ENCODE assay signal across 17 cellular contexts in the genomic region with DNA sequence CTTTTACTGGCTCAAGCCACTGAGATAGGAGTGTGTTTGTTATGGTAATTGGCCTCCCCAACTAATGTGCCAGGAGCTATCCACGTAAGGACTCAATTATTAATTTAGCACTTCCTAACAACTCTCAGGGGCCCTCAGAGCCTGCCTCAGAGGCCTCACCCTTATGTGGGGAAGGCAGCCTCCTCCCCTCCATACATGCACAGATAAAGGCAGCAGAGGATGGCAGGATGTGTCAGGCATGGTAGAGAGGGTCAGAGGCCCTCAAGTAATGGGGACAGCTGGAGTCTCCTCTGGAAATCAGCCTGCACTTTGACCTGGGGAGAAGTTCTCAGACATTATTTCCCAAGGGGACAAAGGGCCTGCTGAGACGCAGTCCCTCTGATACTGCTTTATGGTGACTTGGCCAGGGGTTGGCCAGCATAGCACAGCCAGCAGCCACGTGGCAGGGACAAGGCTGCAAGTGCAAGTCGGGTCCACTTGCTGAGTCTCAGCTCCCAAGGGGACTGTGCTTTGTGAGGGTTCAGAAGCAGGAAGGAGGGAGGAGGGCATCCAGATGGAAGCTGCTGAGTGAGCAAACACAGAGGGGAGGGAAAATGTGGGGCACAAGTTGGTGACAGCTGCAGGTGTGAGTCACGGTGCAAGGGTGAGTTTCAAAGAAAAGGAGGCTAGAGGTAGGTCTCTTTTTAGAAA. TPM values are rescaled to one million over a fixed set of nuclear protein-coding genes. Genes with fewer than 3 reads are reported as not detected.
DNase-seq lines count a peak whose midpoint lies in the region; ATAC-seq, FAIRE-seq and TF ChIP-seq lines count a peak whose summit lies in the region.
"Had no signal": no experiment of that assay in that cellular context is flagged by ENCODE, and none has a peak within 500 bp of the region (broad histone marks: within the 10 kb centered on the region; RNA-seq: fewer than 3 reads in every experiment).

No MANE protein-coding gene starts in this region.

- H2AFZ ChIP-seq in K562 (ENCODE audit: low read depth, low read length), result no peak overlapping the region

- no peak overlapping the region for H3K9ac ChIP-seq in K562 (ENCODE audit: insufficient read depth in 1 of 2, low read depth in 2 of 2, low read length in 2 of 2)

- ATAC-seq in K562 (no peak; the same call in 2 of the 3 replicates), psoas muscle (peak; percentile 45 to 80 (median 68)), foreskin keratinocyte (no peak), SK-N-SH treated with all-trans-retinoic acid at 6 μM for 48 hours (no peak)
- ATAC-seq: T-helper 17 cell had no signal

- no peak for TF ChIP-seq EP300 in K562 (IDR thresholded peaks at IDR 0.05; ENCODE audit: low read length)

- TF ChIP-seq CTCF in K562 (IDR thresholded peaks at IDR 0.05 in 2 of 3, conservative IDR thresholded peaks at IDR 0.05 in 1 of 3; ENCODE audit: insufficient read depth in 2 of 3, low read depth in 1 of 3, low read length in 3 of 3) (no peak), psoas muscle (IDR thresholded peaks at IDR 0.05) (no peak), GM10248 (IDR thresholded peaks at IDR 0.05; ENCODE audit: control extremely low read depth, extremely low read depth, low read depth, missing control alignments) (no peak), foreskin keratinocyte (conservative IDR thresholded peaks at IDR 0.05) (no peak)

- H4K20me1 ChIP-seq in K562 (replicated peaks; ENCODE audit: control insufficient read depth, insufficient read depth, low read length), result no peaks in the 10 kb centered on the region; the same call in 1 of the 2 replicates

- H3K9me1 ChIP-seq in K562 (ENCODE audit: control insufficient read depth, insufficient read depth, low read length), result no peaks in the 10 kb centered on the region

- TF ChIP-seq POLR2A in K562 (conservative IDR thresholded peaks at IDR 0.05), result no peak

- FAIRE-seq in K562 (lab: Jason Lieb, UNC), result no peak

- in situ Hi-C loops in K562 (cut with MboI), result no loop called here

- no peak overlapping the region for H3K4me3 ChIP-seq in K562
- H3K4me3 ChIP-seq in psoas muscle, result no peak overlapping the region

- no peak for TF ChIP-seq RAD21 in K562 (CRISPR knock-in tag; conservative IDR thresholded peaks at IDR 0.05 in 1 of 2, IDR thresholded peaks at IDR 0.05 in 1 of 2)

- no peaks in the 10 kb centered on the region for H3K79me2 ChIP-seq in K562 (ENCODE audit: control insufficient read depth, insufficient read depth, low read length)

- peak; percentile 23 for DNase-seq in NCI-H1436 (lab: John Stamatoyannopoulos, UW)
- DNase-seq in NCI-H1436 treated with DMSO at 0.1 percent for 48 hours (lab: John Stamatoyannopoulos, UW), result no peak
- DNase-seq in HT1080 (ENCODE audit: low read depth), result peak; percentile 15
- DNase-seq in K562 (ENCODE audit: extremely low read depth in 1 of 4, low spot score in 3 of 4), result no peak
- no peak for DNase-seq in psoas muscle
- no peak for DNase-seq in GM10248 (ENCODE audit: extremely low spot score)
- DNase-seq in foreskin keratinocyte, result no peak
- DNase-seq: 8988T; activated CD4-positive, alpha-beta T cell treated with anti-CD3 and anti-CD28 coated beads, Interleukin-2, amount 50 U/mL, for 48 hours; activated naive CD4-positive, alpha-beta T cell treated with anti-CD3 and anti-CD28 coated beads, Interleukin-2, amount 10 ng/mL, durations not matched to agents 7 days and 5 days; NCI-H2081; T-helper 17 cell; trophoblast cell had no signal

- intact Hi-C loops in K562 (cut with micrococcal nuclease) (no loop called here), psoas muscle (cut with DNase I) (no loop called here)

- H3K27me3 ChIP-seq in K562 (ENCODE audit: control insufficient read depth in 2 of 2, insufficient read depth in 2 of 2, low read length in 2 of 2) (peaks cover 22 to 56% of the 10 kb centered on the region in 2 experiments; a peak in 4 of 5 replicates), psoas muscle (ENCODE audit: insufficient read depth in 3 of 3, low read length in 2 of 3) (no peaks in the 10 kb centered on the region), foreskin keratinocyte (peaks cover 16% of the 10 kb centered on the region)
- H3K27me3 ChIP-seq: neutrophil had no signal

- H3K27ac ChIP-seq in K562 (ENCODE audit: extremely low read depth, low read depth, low read length), result no peak overlapping the region
- no peak overlapping the region for H3K27ac ChIP-seq in psoas muscle
- no peak overlapping the region for H3K27ac ChIP-seq in foreskin keratinocyte
- H3K27ac ChIP-seq: neutrophil had no signal

- H3K4me2 ChIP-seq in K562 (ENCODE audit: insufficient read depth, low read length), result no peak overlapping the region

- H3K9me3 ChIP-seq in K562 (replicated peaks; ENCODE audit: control insufficient read depth, insufficient read depth, low read depth, low read length), result no peaks in the 10 kb centered on the region
- H3K9me3 ChIP-seq in psoas muscle, result no peaks in the 10 kb centered on the region
- H3K9me3 ChIP-seq: neutrophil had no signal

- no TSS peak for BruUV-seq in K562 (replicated peaks; lab: Mats Ljungman, UMichigan)

- H3K36me3 ChIP-seq in K562 (ENCODE audit: control insufficient read depth, insufficient read depth, low read length), result no peaks in the 10 kb centered on the region
- H3K36me3 ChIP-seq in psoas muscle (ENCODE audit: insufficient read depth in 1 of 2, low read depth in 1 of 2), result no peaks in the 10 kb centered on the region
- H3K36me3 ChIP-seq: neutrophil had no signal

- H3K4me1 ChIP-seq in K562 (replicated peaks in 1 of 2; ENCODE audit: control insufficient read depth in 2 of 2, insufficient read depth in 2 of 2, low read length in 2 of 2) (no peaks in the 10 kb centered on the region; a peak in 1 of 5 replicates), psoas muscle (peaks cover 4% of the 10 kb centered on the region), foreskin keratinocyte (no peaks in the 10 kb centered on the region)

- POLR2A ChIA-PET in K562 (lab: Yijun Ruan, JAX) (interaction anchor here (0.5 to 1.5 kb wide), 4 partner anchors 9 to 157 kb away, joined by 3 to 5 read pairs (median 3); no protein-coding TSS in a partner anchor), GM10248 (lab: Yijun Ruan, JAX) (no interaction called here)

- CTCF ChIA-PET in K562 (lab: Yijun Ruan, JAX; ENCODE audit: low intra/inter-chr PET ratio), result no interaction called here
- CTCF ChIA-PET in GM10248 (lab: Yijun Ruan, JAX), result interaction anchor here (1.5 to 1.7 kb wide), 3 partner anchors 10 to 418 kb away, joined by 4 to 6 read pairs (median 4); no protein-coding TSS in a partner anchor

- 11% methylated on average over 5 of the region's 5 CpGs for WGBS in K562 (ENCODE audit: insufficient coverage, low coverage, missing lambda C conversion rate)
- WGBS in psoas muscle, 3 donors, result 20 to 32% (median 31%) methylated on average over 5 of the region's 5 CpGs

RNA-seq across cellular contexts. Expression of a gene that starts 17.0 kb away (rescaled TPM):
- total RNA-seq in HT1080 (2014; rRNA removed; shearing (Covaris generic)), result not detected in 2 replicates
- not detected in 2 replicates for polyA plus RNA-seq in HT1080 (2015; cell fraction: cytosol; rRNA removed)
- 0.08 TPM in 1 of 2 replicates, not detected in the other for polyA plus RNA-seq in HT1080 (2015; cell fraction: nucleus; rRNA removed)
- total RNA-seq in K562 (2011; cell fraction: chromatin; rRNA removed; ENCODE audit: low replicate concordance), result not detected in 2 replicates
- total RNA-seq in K562 (2011; cell fraction: nucleolus; rRNA removed), result not detected in 2 replicates
- not detected in 2 replicates for total RNA-seq in K562 (2011; cell fraction: nucleoplasm; rRNA removed)
- 0.09 TPM in 1 of 2 replicates, not detected in the other for total RNA-seq in K562 (2014; rRNA removed)
- total RNA-seq in K562 (2014; rRNA removed; fragmentation: Illumina TruSeq; extraction: Trizol), result not detected in 2 replicates
- total RNA-seq in K562 (2015; rRNA removed; fragmentation: Illumina TruSeq; extraction: Trizol), result not detected in 2 replicates
- total RNA-seq in K562 (2021), result 0.09 TPM in 1 of 2 replicates, not detected in the other
- polyA plus RNA-seq in K562 (2011; rRNA removed), result not detected in 2 replicates
- not detected in 2 replicates for polyA plus RNA-seq in K562 (2011; cell fraction: cytosol; rRNA removed)
- polyA plus RNA-seq in K562 (2011; cell fraction: nucleus; rRNA removed), result not detected in 2 replicates
- not detected in 2 replicates for polyA plus RNA-seq in K562 (2012)
- polyA plus RNA-seq in K562 (2014; fragmentation: Illumina TruSeq; extraction: Trizol), result not detected in 2 replicates
- polyA plus RNA-seq in K562 (2014; fragmentation: Nextera tagmentation; extraction: Ambion mirVana), result not detected
- polyA plus RNA-seq in K562 (2014; rRNA removed), result not detected in 2 replicates
- not detected in 2 replicates for polyA minus RNA-seq in K562 (2011; rRNA and poly(A)+ RNA removed)
- not detected in 2 replicates for polyA minus RNA-seq in K562 (2011; cell fraction: cytosol; rRNA and poly(A)+ RNA removed)
- not detected in 2 replicates for polyA minus RNA-seq in K562 (2011; cell fraction: nucleus; rRNA and poly(A)+ RNA removed)
- total RNA-seq in psoas muscle, result not detected
- polyA plus RNA-seq in psoas muscle, result under 1 TPM in 2 of 3 donors, not detected in 1; 0.04 to 0.19 TPM
- not detected in 2 replicates for total RNA-seq in foreskin keratinocyte
- not detected in 2 replicates for polyA plus RNA-seq in foreskin keratinocyte
- total RNA-seq: bronchial epithelial cell, T-helper 17 cell had no signal
- polyA plus RNA-seq: IgD-negative memory B cell had no signal

RNA-seq across cellular contexts. Expression of a gene that starts 33.9 kb away (rescaled TPM):
- 4.9 and 5.9 TPM in 2 replicates for total RNA-seq in HT1080 (2014; rRNA removed; shearing (Covaris generic))
- 7.6 and 8.5 TPM in 2 replicates for polyA plus RNA-seq in HT1080 (2015; cell fraction: cytosol; rRNA removed)
- polyA plus RNA-seq in HT1080 (2015; cell fraction: nucleus; rRNA removed), result 2.4 and 4.6 TPM in 2 replicates
- 1.3 and 3.1 TPM in 2 replicates for total RNA-seq in K562 (2011; cell fraction: chromatin; rRNA removed; ENCODE audit: low replicate concordance)
- total RNA-seq in K562 (2011; cell fraction: nucleolus; rRNA removed), result 2.9 and 3.2 TPM in 2 replicates
- total RNA-seq in K562 (2011; cell fraction: nucleoplasm; rRNA removed), result 4.6 and 4.7 TPM in 2 replicates
- 2.0 and 2.5 TPM in 2 replicates for total RNA-seq in K562 (2014; rRNA removed)
- total RNA-seq in K562 (2014; rRNA removed; fragmentation: Illumina TruSeq; extraction: Trizol), result 1.6 and 2.2 TPM in 2 replicates
- total RNA-seq in K562 (2015; rRNA removed; fragmentation: Illumina TruSeq; extraction: Trizol), result 1.6 and 1.7 TPM in 2 replicates
- 2.2 TPM in 2 replicates for total RNA-seq in K562 (2021)
- 1.8 TPM in 2 replicates for polyA plus RNA-seq in K562 (2011; rRNA removed)
- polyA plus RNA-seq in K562 (2011; cell fraction: cytosol; rRNA removed), result 2.0 and 2.3 TPM in 2 replicates
- polyA plus RNA-seq in K562 (2011; cell fraction: nucleus; rRNA removed), result 1.1 and 1.6 TPM in 2 replicates
- polyA plus RNA-seq in K562 (2012), result 2.6 and 4.4 TPM in 2 replicates
- 2.3 and 2.4 TPM in 2 replicates for polyA plus RNA-seq in K562 (2014; fragmentation: Illumina TruSeq; extraction: Trizol)
- under 1 TPM; 0.68 to 0.69 TPM for polyA plus RNA-seq in K562 (2014; fragmentation: Nextera tagmentation; extraction: Ambion mirVana)
- polyA plus RNA-seq in K562 (2014; rRNA removed), result 2.2 and 2.8 TPM in 2 replicates
- polyA minus RNA-seq in K562 (2011; rRNA and poly(A)+ RNA removed), result 1.6 and 2.0 TPM in 2 replicates
- 0.55 and 2.0 TPM in 2 replicates for polyA minus RNA-seq in K562 (2011; cell fraction: cytosol; rRNA and poly(A)+ RNA removed)
- polyA minus RNA-seq in K562 (2011; cell fraction: nucleus; rRNA and poly(A)+ RNA removed), result 0.33 and 0.67 TPM in 2 replicates
- 1 to 10 TPM; 1.1 to 6.7 (median 3.4) TPM for total RNA-seq in psoas muscle
- 10 to 100 TPM in 1 of 3 donors, 1 to 10 TPM in 2; 1.2 to 14.1 (median 3.0) TPM for polyA plus RNA-seq in psoas muscle
- 1.2 and 1.4 TPM in 2 replicates for total RNA-seq in foreskin keratinocyte
- 1.1 and 1.3 TPM in 2 replicates for polyA plus RNA-seq in foreskin keratinocyte

Comparison
In these comparisons a context has a peak if more than half of its experiments do, and no peak if none do; other contexts are left out.
1. DNase-seq: peak in NCI-H1436 (single experiment) and HT1080 (single experiment); none in NCI-H1436 treated with DMSO at 0.1 percent for 48 hours (single experiment), K562 (0 of 4), psoas muscle (0 of 2), GM10248 (single experiment) and foreskin keratinocyte (0 of 2).
2. ATAC-seq: peak in psoas muscle (4 of 4); none in K562 (single experiment), foreskin keratinocyte (single experiment) and SK-N-SH treated with all-trans-retinoic acid at 6 μM for 48 hours (single experiment).